Comparison of ENCODE assay signal across 8 cellular contexts in the genomic region with DNA sequence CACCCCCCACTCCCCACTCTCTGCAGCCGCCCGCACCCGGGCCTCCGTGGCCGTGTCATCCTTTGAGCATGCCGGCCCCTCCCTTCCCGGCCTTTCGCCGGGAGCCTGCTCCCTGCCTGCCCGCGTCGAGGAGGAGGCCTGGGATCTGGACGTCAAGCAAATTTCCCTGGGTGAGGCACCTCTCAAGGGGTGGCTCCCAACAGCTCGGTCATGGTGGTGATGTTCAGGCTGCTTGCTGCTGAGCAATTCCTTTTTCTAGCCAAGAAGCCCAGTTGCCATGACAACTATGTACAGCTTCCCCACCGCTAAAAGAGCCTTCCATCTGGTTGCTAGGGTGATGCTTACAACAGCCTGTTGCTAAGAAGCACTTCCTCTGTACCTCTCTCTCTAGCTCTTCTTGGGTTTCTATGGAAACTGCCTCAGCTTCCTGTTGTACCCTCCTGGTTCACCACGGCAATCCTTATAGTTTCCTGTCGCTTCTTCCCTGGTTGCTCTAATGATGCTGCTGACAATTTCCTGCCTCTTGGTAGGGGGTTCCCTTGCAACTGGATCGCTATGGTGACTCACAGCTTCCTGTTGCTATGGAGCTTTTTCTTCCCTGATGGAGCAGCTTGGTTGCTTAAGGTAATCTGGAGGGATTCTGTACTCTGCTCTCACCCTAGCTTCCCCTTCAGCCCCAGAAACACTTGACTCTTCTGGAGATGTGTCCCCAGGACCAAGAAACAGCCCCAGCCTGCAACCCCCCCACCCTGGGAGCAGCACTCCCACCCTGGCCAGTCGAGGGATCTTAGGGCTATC. TPM values are rescaled to one million over a fixed set of nuclear protein-coding genes. Genes with fewer than 3 reads are reported as not detected.
DNase-seq lines count a peak whose midpoint lies in the region; ATAC-seq and TF ChIP-seq lines count a peak whose summit lies in the region.

No MANE protein-coding gene starts in this region.

- TF ChIP-seq RAD21 in IMR-90 (IDR thresholded peaks at IDR 0.05; ENCODE audit: low read length) = peak; percentile 8; the same call in 1 of the 2 replicates

- no peak overlapping the region for H4K5ac ChIP-seq in IMR-90 (ENCODE audit: low read depth, low read length)

- H3K4me1 ChIP-seq in IMR-90 (ENCODE audit: control insufficient read depth, insufficient read depth, low read length) = peaks cover 26% of the 10 kb centered on the region
- peaks cover 6 to 61% (median 43%) of the 10 kb centered on the region in 5 donors for H3K4me1 ChIP-seq in subcutaneous abdominal adipose tissue (ENCODE audit: control insufficient read depth in 5 of 5, insufficient read depth in 5 of 5, low read length in 5 of 5)
- peaks cover 0 to 43% (median 10%) of the 10 kb centered on the region in 3 donors for H3K4me1 ChIP-seq in esophagus squamous epithelium

- peak overlapping the region; percentile 30; the same call in 1 of the 2 replicates for H2BK120ac ChIP-seq in IMR-90 (ENCODE audit: low read depth, low read length)

- peak overlapping the region in 1 of 2 experiments; percentile 46; a peak in 1 of 4 replicates for H4K8ac ChIP-seq in IMR-90 (ENCODE audit: low read depth in 2 of 2, low read length in 2 of 2)

- dilution Hi-C loops in IMR-90 (cut with HindIII; ENCODE audit: low sequenced_read_pairs, unreplicated experiment) = no loop called here

- no peak overlapping the region for H3K4me3 Mint-ChIP-seq in T-helper 1 cell treated with Interleukin-12 subunit alpha and Interleukin-12 subunit beta and Interleukin-4 antibody, amounts not matched to agents 30 μg/mL and 1 μg/mL, for 36 hours

- H3K23ac ChIP-seq in IMR-90 (ENCODE audit: low read depth, low read length) = peak overlapping the region; percentile 14; the same call in 1 of the 2 replicates

- peaks cover 6% of the 10 kb centered on the region for H4K20me1 ChIP-seq in IMR-90 (ENCODE audit: insufficient read depth, low read length)

- H3K27ac Mint-ChIP-seq in T-helper 1 cell treated with Interleukin-12 subunit alpha and Interleukin-12 subunit beta and Interleukin-4 antibody, amounts not matched to agents 30 μg/mL and 1 μg/mL, for 36 hours = peak overlapping the region; percentile 43

- peak overlapping the region; percentile 34 for H2BK5ac ChIP-seq in IMR-90 (ENCODE audit: low read depth, low read length, poor library complexity, severe bottlenecking)

- H3K18ac ChIP-seq in IMR-90 (ENCODE audit: low read depth, low read length) = no peak overlapping the region

- H3K9me3 ChIP-seq in IMR-90 (ENCODE audit: control insufficient read depth, insufficient read depth, low read length) = no peaks in the 10 kb centered on the region
- H3K9me3 ChIP-seq in subcutaneous abdominal adipose tissue (ENCODE audit: control insufficient read depth in 5 of 5, low read length in 5 of 5) = no peaks in the 10 kb centered on the region
- H3K9me3 ChIP-seq in esophagus squamous epithelium = no peaks in the 10 kb centered on the region

- POLR2A ChIA-PET in IMR-90 (lab: Charles Lee; ENCODE audit: unreplicated experiment) = interaction anchor here (0.8 kb wide), 1 partner anchor 16 kb away, joined by 5 read pairs; no protein-coding TSS in a partner anchor

- H3K27me3 Mint-ChIP-seq in T-helper 1 cell treated with Interleukin-12 subunit alpha and Interleukin-12 subunit beta and Interleukin-4 antibody, amounts not matched to agents 30 μg/mL and 1 μg/mL, for 36 hours (ENCODE audit: low read depth) = no peaks in the 10 kb centered on the region

- H3K4me3 ChIP-seq in IMR-90 (ENCODE audit: insufficient read depth, low read depth, low read length) (no peak overlapping the region), subcutaneous abdominal adipose tissue (ENCODE audit: low read depth in 1 of 5, low read length in 5 of 5) (no peak overlapping the region), esophagus squamous epithelium (no peak overlapping the region)

- ATAC-seq in GM18502 (IDR thresholded peaks at IDR 0.05; ENCODE audit: poor library complexity, unreplicated experiment) (peak; percentile 70), IMR-90 (ENCODE audit: low read depth) (peak; percentile 61)

- peak overlapping the region; percentile 70 for H2AK9ac ChIP-seq in IMR-90 (replicated peaks; ENCODE audit: low read depth, low read length, poor library complexity)

- H3K4me2 ChIP-seq in IMR-90 (ENCODE audit: low read depth, low read length) = peak overlapping the region; percentile 47; the same call in 1 of the 2 replicates

- no CpG with 5 or more reads among the region's 19 CpGs for WGBS in IMR-90 (ENCODE audit: extremely low coverage in 2 of 2, insufficient read length in 1 of 2), 2 experiments
- 40 to 41% methylated on average over 16 to 18 of the region's 19 CpGs for WGBS in esophagus squamous epithelium, 2 donors

- H3K27ac ChIP-seq in IMR-90 (ENCODE audit: insufficient read depth, low read length) (peak overlapping the region; percentile 43; the same call in 1 of the 2 replicates), subcutaneous abdominal adipose tissue (ENCODE audit: low read depth, low read length) (peak overlapping the region; percentile 89), esophagus squamous epithelium (peak overlapping the region in 2 of 4 donors; percentile 31 to 36)

- H3K4ac ChIP-seq in IMR-90 (ENCODE audit: low read depth, low read length) = peak overlapping the region; percentile 37

- no peak overlapping the region for H3K56ac ChIP-seq in IMR-90 (ENCODE audit: extremely low read depth, insufficient read depth, low read length)

- no TSS peak for BruUV-seq in IMR-90 (replicated peaks; lab: Mats Ljungman, UMichigan)

- H2BK20ac ChIP-seq in IMR-90 (ENCODE audit: low read depth, low read length) = peak overlapping the region; percentile 35; the same call in 1 of the 2 replicates

- in situ Hi-C loops in IMR-90 (cut with MboI; ENCODE audit: low sequenced_read_pairs) = loop anchor here (25.0 kb wide), 2 partner anchors 625 to 750 kb away; a partner anchor contains a TSS

- peaks cover 3 to 18% of the 10 kb centered on the region in 2 experiments; a peak in 2 of 4 replicates for H3K79me1 ChIP-seq in IMR-90 (ENCODE audit: low read depth in 1 of 2, low read length in 2 of 2)

- H3K9ac ChIP-seq in IMR-90 (ENCODE audit: low read depth, low read length) (no peak overlapping the region), subcutaneous abdominal adipose tissue (ENCODE audit: low read length in 5 of 5) (peak overlapping the region in 2 of 5 donors; percentile 34 to 35)

- H2AFZ ChIP-seq in IMR-90 (replicated peaks; ENCODE audit: low read length, poor library complexity) = peak overlapping the region; percentile 64

- no peak for TF ChIP-seq CTCF in IMR-90 (conservative IDR thresholded peaks at IDR 0.05; ENCODE audit: low read depth, low read length)
- TF ChIP-seq CTCF in esophagus squamous epithelium (IDR thresholded peaks at IDR 0.05) = no peak

- H3K14ac ChIP-seq in IMR-90 (replicated peaks; ENCODE audit: low read depth, low read length) = no peak overlapping the region

- intact Hi-C loops in IMR-90 (cut with micrococcal nuclease) (loop anchor here (2.0 kb wide), 1 partner anchor 17 kb away; no protein-coding TSS in a partner anchor), esophagus squamous epithelium (cut with DNase I) (no loop called here)

- H3K9me1 ChIP-seq in IMR-90 (ENCODE audit: insufficient read depth, low read length) = peaks cover 7% of the 10 kb centered on the region

- peak overlapping the region; percentile 27; the same call in 1 of the 2 replicates for H2AK5ac ChIP-seq in IMR-90 (ENCODE audit: low read depth, low read length)

- H3K27me3 ChIP-seq in IMR-90 (ENCODE audit: control insufficient read depth, insufficient read depth, low read length) (no peaks in the 10 kb centered on the region), subcutaneous abdominal adipose tissue (ENCODE audit: control insufficient read depth in 5 of 5, insufficient read depth in 4 of 5, low read length in 5 of 5) (no peaks in the 10 kb centered on the region), esophagus squamous epithelium (no peaks in the 10 kb centered on the region)

- DNase-seq in 8988T (peak; percentile 73), IMR-90 (peak; percentile 98), cerebellar nuclear complex (lab: John Stamatoyannopoulos, UW) (peak; percentile 31 to 39), left kidney (ENCODE audit: low read depth, low spot score) (peak; percentile 75), esophagus squamous epithelium (lab: John Stamatoyannopoulos, UW) (no peak)

- H3K4me1 Mint-ChIP-seq in T-helper 1 cell treated with Interleukin-12 subunit alpha and Interleukin-12 subunit beta and Interleukin-4 antibody, amounts not matched to agents 30 μg/mL and 1 μg/mL, for 36 hours (ENCODE audit: low read depth) = peaks cover 16% of the 10 kb centered on the region

- H2BK15ac ChIP-seq in IMR-90 (ENCODE audit: low read depth, low read length) = no peak overlapping the region; the same call in 2 of the 3 replicates

- no peaks in the 10 kb centered on the region for H3K9me3 Mint-ChIP-seq in T-helper 1 cell treated with Interleukin-12 subunit alpha and Interleukin-12 subunit beta and Interleukin-4 antibody, amounts not matched to agents 30 μg/mL and 1 μg/mL, for 36 hours

- peak; percentile 63; the same call in 1 of the 2 replicates for TF ChIP-seq POLR2A in IMR-90 (IDR thresholded peaks at IDR 0.05; ENCODE audit: low read depth, low read length)
- no peak for TF ChIP-seq POLR2A in esophagus squamous epithelium (IDR thresholded peaks at IDR 0.05)

- H3K36me3 ChIP-seq in IMR-90 (ENCODE audit: control insufficient read depth, insufficient read depth, low read length) (peaks cover 53% of the 10 kb centered on the region), subcutaneous abdominal adipose tissue (ENCODE audit: control insufficient read depth in 5 of 5, insufficient read depth in 5 of 5, low read length in 5 of 5) (peaks cover 17 to 97% (median 80%) of the 10 kb centered on the region in 5 donors), esophagus squamous epithelium (peaks cover 20 to 80% (median 20%) of the 10 kb centered on the region in 3 donors)

- H3K36me3 Mint-ChIP-seq in T-helper 1 cell treated with Interleukin-12 subunit alpha and Interleukin-12 subunit beta and Interleukin-4 antibody, amounts not matched to agents 30 μg/mL and 1 μg/mL, for 36 hours (ENCODE audit: low read depth) = peaks cover 1% of the 10 kb centered on the region

- H4K91ac ChIP-seq in IMR-90 (ENCODE audit: insufficient read depth, low read depth, low read length) = no peak overlapping the region

- CTCF ChIA-PET in IMR-90 (lab: Yijun Ruan, JAX) = interaction anchor here (0.7 to 1.7 kb wide), 5 partner anchors 16 to 116 kb away, joined by 3 to 10 read pairs (median 6); no protein-coding TSS in a partner anchor

RNA-seq across cellular contexts. Expression of a gene that starts 11.0 kb away (rescaled TPM):
- total RNA-seq in IMR-90 (2012; rRNA removed) (0.83 and 0.90 TPM in 2 replicates), esophagus squamous epithelium (10 to 100 TPM; 47.1 to 68.3 (median 61.3) TPM)
- polyA plus RNA-seq in IMR-90 (2012; rRNA removed) = 3.8 and 4.6 TPM in 2 replicates
- 2.6 and 6.7 TPM in 2 replicates for polyA plus RNA-seq in IMR-90 (2012; cell fraction: cytosol; rRNA removed)
- polyA plus RNA-seq in IMR-90 (2012; cell fraction: nucleus; rRNA removed; ENCODE audit: low replicate concordance) = 15.6 and 20.5 TPM in 2 replicates

RNA-seq across cellular contexts. Expression of a gene that starts 13.4 kb away (rescaled TPM):
- total RNA-seq in IMR-90 (2012; rRNA removed) = not detected in 2 replicates
- 0.07 TPM in 1 of 2 replicates, not detected in the other for polyA plus RNA-seq in IMR-90 (2012; rRNA removed)
- 0.06 TPM in 1 of 2 replicates, not detected in the other for polyA plus RNA-seq in IMR-90 (2012; cell fraction: cytosol; rRNA removed)
- polyA plus RNA-seq in IMR-90 (2012; cell fraction: nucleus; rRNA removed; ENCODE audit: low replicate concordance) = 0.16 and 0.32 TPM in 2 replicates
- 1 to 10 TPM in 1 of 4 donors, under 1 TPM in 1, not detected in 2; 0.95 to 1.5 TPM for total RNA-seq in esophagus squamous epithelium

RNA-seq across cellular contexts. Expression of a gene that starts 17.4 kb away (rescaled TPM):
- total RNA-seq in IMR-90 (2012; rRNA removed) (16.1 and 18.1 TPM in 2 replicates), esophagus squamous epithelium (10 to 100 TPM in 1 of 4 donors, 1 to 10 TPM in 3; 1.3 to 10.3 (median 3.6) TPM)
- polyA plus RNA-seq in IMR-90 (2012; rRNA removed) = 58.4 and 62.8 TPM in 2 replicates
- polyA plus RNA-seq in IMR-90 (2012; cell fraction: cytosol; rRNA removed) = 39.2 and 43.6 TPM in 2 replicates
- 101 and 167 TPM in 2 replicates for polyA plus RNA-seq in IMR-90 (2012; cell fraction: nucleus; rRNA removed; ENCODE audit: low replicate concordance)

RNA-seq across cellular contexts. Expression of a gene that starts 29.9 kb away (rescaled TPM):
- not detected in 2 replicates for total RNA-seq in IMR-90 (2012; rRNA removed)
- polyA plus RNA-seq in IMR-90 (2012; rRNA removed) = not detected in 2 replicates
- not detected in 2 replicates for polyA plus RNA-seq in IMR-90 (2012; cell fraction: cytosol; rRNA removed)
- not detected in 2 replicates for polyA plus RNA-seq in IMR-90 (2012; cell fraction: nucleus; rRNA removed; ENCODE audit: low replicate concordance)
- total RNA-seq in esophagus squamous epithelium = not detected

RNA-seq across cellular contexts. Expression of a gene that starts 45.3 kb away (rescaled TPM):
- total RNA-seq in IMR-90 (2012; rRNA removed) = not detected in 2 replicates
- polyA plus RNA-seq in IMR-90 (2012; rRNA removed) = not detected in 2 replicates
- not detected in 2 replicates for polyA plus RNA-seq in IMR-90 (2012; cell fraction: cytosol; rRNA removed)
- polyA plus RNA-seq in IMR-90 (2012; cell fraction: nucleus; rRNA removed; ENCODE audit: low replicate concordance) = not detected in 2 replicates
- total RNA-seq in esophagus squamous epithelium = 10 to 100 TPM in 1 of 4 donors, 1 to 10 TPM in 1, under 1 TPM in 1, not detected in 1; 0.97 to 13.3 (median 1.1) TPM

Comparison
In these comparisons a context has a peak if more than half of its experiments do, and no peak if none do; other contexts are left out.
1. RNA of a gene that starts 11.0 kb away (total RNA-seq): 47.1 to 68.3 TPM in esophagus squamous epithelium; 0.83 to 0.90 TPM in IMR-90; every median in the first group is over 10 times any median in the second.